In the genomic region with DNA sequence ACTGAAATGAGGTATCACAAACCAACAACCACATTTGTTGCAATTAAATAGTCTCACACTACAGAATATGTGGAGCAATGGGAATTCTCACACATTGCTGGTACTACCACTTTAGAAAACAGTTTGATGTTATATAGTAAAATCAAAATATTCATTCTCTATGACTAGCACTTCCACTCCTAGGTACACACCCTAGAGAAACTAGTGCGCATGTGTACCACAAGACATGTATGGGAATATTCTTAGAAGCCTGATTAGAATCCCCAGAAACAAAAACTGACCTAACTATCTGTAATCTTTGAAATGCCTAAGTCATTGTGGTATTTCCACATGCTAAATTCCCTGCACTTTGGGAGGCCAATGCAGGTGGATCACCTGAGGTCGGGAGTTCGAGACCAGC, we compare ENCODE assay signal across 37 cellular contexts. TPM values are rescaled to one million over a fixed set of nuclear protein-coding genes. Genes with fewer than 3 reads are reported as not detected.
"Had no signal": no experiment of that assay in that cellular context is flagged by ENCODE, and none has a peak within 500 bp of the region (broad histone marks: within the 10 kb centered on the region; RNA-seq: fewer than 3 reads in every experiment).

No MANE protein-coding gene starts in this region.

- H3K9me3 ChIP-seq: MG63 had no signal

- H3K36me3 ChIP-seq: MG63 had no signal

- H3K4me3 ChIP-seq: MG63 had no signal

- DNase-seq: Karpas-422, Kasumi-1, MG63, MM.1S, MV-4-11, NCI-H1048, NCI-H1092, NCI-H1092 treated with DMSO at 0.1 percent for 48 hours, NCI-H1105, NCI-H1105 treated with DMSO at 0.1 percent for 48 hours, NCI-H1417, NCI-H1417 treated with DMSO at 0.1 percent for 48 hours, NCI-H1436, NCI-H1436 treated with DMSO at 0.1 percent for 48 hours, NCI-H146, NCI-H1694, NCI-H1694 treated with DMSO at 0.1 percent for 48 hours, NCI-H187, NCI-H187 treated with DMSO at 0.1 percent for 48 hours, NCI-H1930, NCI-H2029, NCI-H2029 treated with DMSO at 0.1 percent for 48 hours, NCI-H2081, NCI-H2081 treated with DMSO at 0.1 percent for 48 hours, NCI-H2107, NCI-H2171, NCI-H2171 treated with DMSO at 0.1 percent for 48 hours, NCI-H2227 treated with DMSO at 0.1 percent for 48 hours, NCI-H226, NCI-H345, NCI-H446, NCI-H446 treated with DMSO at 0.1 percent for 48 hours, NCI-H510A, NCI-H510A treated with DMSO at 0.1 percent for 48 hours, NCI-H524 had no signal

- H3K27me3 ChIP-seq: MG63 had no signal

RNA-seq across cellular contexts. Expression of a gene that starts 18.1 kb away (rescaled TPM):
- total RNA-seq: MCF 10A, NCI-H460 had no signal
